Comparison of ENCODE assay signal across 17 cellular contexts in genomic region chr11:81301426-81301825, GRCh38.
DNase-seq lines count a peak whose midpoint lies in the region; ATAC-seq lines count a peak whose summit lies in the region.
"Had no signal": no experiment of that assay in that cellular context is flagged by ENCODE, and none has a peak within 500 bp of the region (broad histone marks: within the 10 kb centered on the region; RNA-seq: fewer than 3 reads in every experiment).

No MANE protein-coding gene starts in this region.

- peak; percentile 14 for DNase-seq in NCI-H1436 (lab: John Stamatoyannopoulos, UW)
- DNase-seq in NCI-H1436 treated with DMSO at 0.1 percent for 48 hours (lab: John Stamatoyannopoulos, UW): no peak
- peak; percentile 14 for DNase-seq in D341Med (ENCODE audit: low spot score)
- peak; percentile 82 for DNase-seq in NCI-H69 (lab: John Stamatoyannopoulos, UW)
- DNase-seq in left kidney (ENCODE audit: low read depth, low spot score): peak; percentile 4
- no peak for DNase-seq in NCI-H2107 treated with DMSO at 0.1 percent for 48 hours (lab: John Stamatoyannopoulos, UW; ENCODE audit: unreplicated experiment)
- DNase-seq: Calu3; CD8-positive, alpha-beta T cell; DMS 273 treated with DMSO at 0.1 percent for 48 hours; DMS53; DND-41; EL; HCEC 1CT; IMR-90 had no signal

- ATAC-seq in HG02870 (IDR thresholded peaks at IDR 0.05; ENCODE audit: unreplicated experiment): no peak
- ATAC-seq: CD8-positive, alpha-beta T cell; GM23338; K562 had no signal

Comparison
In these comparisons a context has a peak if more than half of its experiments do, and no peak if none do; other contexts are left out.
1. DNase-seq: peak in NCI-H1436 (single experiment), D341Med (single experiment), NCI-H69 (single experiment) and left kidney (single experiment); none in NCI-H1436 treated with DMSO at 0.1 percent for 48 hours (single experiment) and NCI-H2107 treated with DMSO at 0.1 percent for 48 hours (single experiment).